ENCODE assay signal across 8 cellular contexts in the genomic region with DNA sequence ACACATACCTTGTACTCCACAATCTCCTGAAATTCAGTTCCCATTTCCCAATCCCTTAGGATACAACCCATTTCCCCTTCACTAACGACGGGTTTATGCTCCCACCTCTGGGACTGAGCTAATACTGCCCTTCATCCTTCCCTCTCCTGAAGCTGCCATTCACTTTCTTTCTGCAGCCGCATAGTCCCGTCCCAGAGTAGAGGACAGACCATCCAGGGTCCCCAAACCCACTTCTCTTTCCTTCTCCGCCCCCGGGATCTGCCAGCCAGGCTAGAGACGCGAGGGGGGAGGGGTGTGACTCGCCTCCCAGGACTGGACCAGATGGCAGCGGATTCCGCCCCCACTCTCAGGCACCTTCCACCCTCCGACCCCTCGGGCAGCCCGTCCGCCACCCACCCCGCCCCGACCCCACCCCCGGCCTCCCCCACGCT. TPM values are rescaled to one million over a fixed set of nuclear protein-coding genes. Genes with fewer than 3 reads are reported as not detected.
A peak's percentile ranks its signal among the peaks of the same experiment; 100 is the strongest.
DNase-seq lines count a peak whose midpoint lies in the region; ATAC-seq and TF ChIP-seq lines count a peak whose summit lies in the region.

No MANE protein-coding gene starts in this region.

- no peak for TF ChIP-seq POLR2A in gastrocnemius medialis (IDR thresholded peaks at IDR 0.05)

- H3K27me3 ChIP-seq in iPS DF 6.9 (ENCODE audit: control insufficient read depth, insufficient read depth, low read length) (no peaks in the 10 kb centered on the region), gastrocnemius medialis (no peaks in the 10 kb centered on the region)

- H3K4me3 ChIP-seq in astrocyte of the cerebellum (ENCODE audit: low read depth, low read length): peak overlapping the region; percentile 88
- peak overlapping the region; percentile 94; the same call in 1 of the 2 replicates for H3K4me3 ChIP-seq in iPS DF 6.9 (ENCODE audit: low read length)
- peak overlapping the region; percentile 77 to 99 (median 90) for H3K4me3 ChIP-seq in gastrocnemius medialis

- H3K36me3 ChIP-seq in iPS DF 6.9 (ENCODE audit: control insufficient read depth, insufficient read depth, low read length) (no peaks in the 10 kb centered on the region), gastrocnemius medialis (no peaks in the 10 kb centered on the region)

- DNase-seq in NCI-H2081 (lab: John Stamatoyannopoulos, UW) (peak; percentile 13 to 34), NCI-H2081 treated with DMSO at 0.1 percent for 48 hours (lab: John Stamatoyannopoulos, UW) (no peak), SK-MEL-5 (ENCODE audit: low read depth, low spot score) (peak; percentile 19), astrocyte of the cerebellum (ENCODE audit: low read depth) (no peak), iPS DF 6.9 (ENCODE audit: low read depth, low spot score) (no peak), gastrocnemius medialis (peak; percentile 7 to 19), NOMO-1 treated with DMSO at 0.1 percent for 48 hours (lab: John Stamatoyannopoulos, UW; ENCODE audit: unreplicated experiment) (no peak)

- no peaks in the 10 kb centered on the region for H3K9me3 ChIP-seq in iPS DF 6.9 (ENCODE audit: control insufficient read depth, insufficient read depth, low read length)
- H3K9me3 ChIP-seq in gastrocnemius medialis: no peaks in the 10 kb centered on the region

- no peaks in the 10 kb centered on the region for H3K4me1 ChIP-seq in iPS DF 6.9 (ENCODE audit: control insufficient read depth, insufficient read depth, low read length)
- peaks cover 9 to 10% of the 10 kb centered on the region in 2 donors for H3K4me1 ChIP-seq in gastrocnemius medialis

- TF ChIP-seq CTCF in astrocyte of the cerebellum (IDR thresholded peaks at IDR 0.05; ENCODE audit: low read depth, low read length, missing control alignments) (no peak), gastrocnemius medialis (IDR thresholded peaks at IDR 0.05 in 4 of 5, conservative IDR thresholded peaks at IDR 0.05 in 1 of 5) (no peak)

- intact Hi-C loops in gastrocnemius medialis (cut with DNase I; ENCODE audit: low total_unique reads): no loop called here

- peak; percentile 25 for ATAC-seq in HG03175 (IDR thresholded peaks at IDR 0.05; ENCODE audit: unreplicated experiment)
- ATAC-seq in gastrocnemius medialis: peak; percentile 48 to 67

- no CpG with 5 or more reads among the region's 19 CpGs for WGBS in iPS DF 6.9 (ENCODE audit: insufficient coverage, insufficient read length)

- no peak overlapping the region for H3K27ac ChIP-seq in iPS DF 6.9 (ENCODE audit: low read length)
- H3K27ac ChIP-seq in gastrocnemius medialis: peak overlapping the region; percentile 75 to 89 (median 82)

- in situ Hi-C loops in SK-MEL-5 (cut with HindIII; ENCODE audit: low pct_unique_long_range_greater_than_20kb, low sequenced_read_pairs) (no loop called here), astrocyte of the cerebellum (cut with HindIII; ENCODE audit: low sequenced_read_pairs) (loop anchor here (10.0 kb wide), 1 partner anchor 56 kb away; no protein-coding TSS in a partner anchor), gastrocnemius medialis (cut with MboI; ENCODE audit: low sequenced_read_pairs in 4 of 4) (loop anchor here in 1 of 4 donors (25.0 kb wide), 1 partner anchor 134 kb away; a partner anchor contains a TSS)

RNA-seq across cellular contexts. Expression of a gene that starts 0.7 kb away (rescaled TPM):
- 61.3 and 63.2 TPM in 2 replicates for total RNA-seq in SK-MEL-5 (2014; rRNA removed; shearing (Covaris generic))
- polyA plus RNA-seq in SK-MEL-5 (2015; cell fraction: cytosol; rRNA removed): 17.2 and 30.1 TPM in 2 replicates
- polyA plus RNA-seq in SK-MEL-5 (2015; cell fraction: nucleus; rRNA removed): 18.7 and 23.9 TPM in 2 replicates
- total RNA-seq in gastrocnemius medialis: 1 to 10 TPM; 4.4 to 9.3 (median 5.8) TPM

Comparison
In these comparisons a context has a peak if more than half of its experiments do, and no peak if none do; other contexts are left out.
1. DNase-seq: peak in NCI-H2081 (2 of 2), SK-MEL-5 (single experiment) and gastrocnemius medialis (2 of 2); none in NCI-H2081 treated with DMSO at 0.1 percent for 48 hours (single experiment), astrocyte of the cerebellum (single experiment), iPS DF 6.9 (single experiment) and NOMO-1 treated with DMSO at 0.1 percent for 48 hours (single experiment).
2. Peak in every context shown above with its lines, with median percentiles within 50 percentile points of each other: H3K4me3 ChIP-seq.